1 cellular context compared by ENCODE assay signal in the genomic region with DNA sequence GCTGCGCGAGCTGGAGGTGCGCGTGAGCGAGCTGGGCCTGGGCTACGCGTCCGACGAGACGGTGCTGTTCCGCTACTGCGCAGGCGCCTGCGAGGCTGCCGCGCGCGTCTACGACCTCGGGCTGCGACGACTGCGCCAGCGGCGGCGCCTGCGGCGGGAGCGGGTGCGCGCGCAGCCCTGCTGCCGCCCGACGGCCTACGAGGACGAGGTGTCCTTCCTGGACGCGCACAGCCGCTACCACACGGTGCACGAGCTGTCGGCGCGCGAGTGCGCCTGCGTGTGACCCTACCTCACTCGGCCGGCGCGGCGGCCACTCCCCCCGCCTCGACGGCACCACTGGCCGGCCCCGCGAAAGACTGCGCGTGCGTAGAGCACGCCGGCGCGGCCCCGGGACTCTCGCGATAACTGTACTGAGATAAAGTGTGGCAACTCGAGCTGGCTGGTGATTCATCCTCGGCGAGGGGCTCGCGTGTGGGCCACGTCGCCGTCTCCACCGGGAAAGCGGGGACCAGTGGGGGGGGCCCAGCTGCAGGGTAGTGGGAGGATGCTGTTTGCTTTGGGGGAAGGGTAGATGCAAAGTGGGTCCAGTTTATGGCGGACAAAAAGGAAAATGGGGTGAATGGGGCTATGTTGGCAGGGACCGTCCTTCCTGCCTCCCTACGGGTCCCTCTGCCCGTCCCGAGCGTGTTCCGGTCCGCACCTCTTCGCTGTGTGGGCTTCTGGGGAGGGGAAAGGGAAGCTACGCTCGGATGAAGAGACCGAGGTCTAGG.
TF ChIP-seq lines count a peak whose summit lies in the region.

No MANE protein-coding gene starts in this region.

TF ChIP-seq in K562, 482 proteins besides CTCF, POLR2A, EP300 and RAD21 (continued from another document and continues in another):
- TF ChIP-seq, protein P1, sequence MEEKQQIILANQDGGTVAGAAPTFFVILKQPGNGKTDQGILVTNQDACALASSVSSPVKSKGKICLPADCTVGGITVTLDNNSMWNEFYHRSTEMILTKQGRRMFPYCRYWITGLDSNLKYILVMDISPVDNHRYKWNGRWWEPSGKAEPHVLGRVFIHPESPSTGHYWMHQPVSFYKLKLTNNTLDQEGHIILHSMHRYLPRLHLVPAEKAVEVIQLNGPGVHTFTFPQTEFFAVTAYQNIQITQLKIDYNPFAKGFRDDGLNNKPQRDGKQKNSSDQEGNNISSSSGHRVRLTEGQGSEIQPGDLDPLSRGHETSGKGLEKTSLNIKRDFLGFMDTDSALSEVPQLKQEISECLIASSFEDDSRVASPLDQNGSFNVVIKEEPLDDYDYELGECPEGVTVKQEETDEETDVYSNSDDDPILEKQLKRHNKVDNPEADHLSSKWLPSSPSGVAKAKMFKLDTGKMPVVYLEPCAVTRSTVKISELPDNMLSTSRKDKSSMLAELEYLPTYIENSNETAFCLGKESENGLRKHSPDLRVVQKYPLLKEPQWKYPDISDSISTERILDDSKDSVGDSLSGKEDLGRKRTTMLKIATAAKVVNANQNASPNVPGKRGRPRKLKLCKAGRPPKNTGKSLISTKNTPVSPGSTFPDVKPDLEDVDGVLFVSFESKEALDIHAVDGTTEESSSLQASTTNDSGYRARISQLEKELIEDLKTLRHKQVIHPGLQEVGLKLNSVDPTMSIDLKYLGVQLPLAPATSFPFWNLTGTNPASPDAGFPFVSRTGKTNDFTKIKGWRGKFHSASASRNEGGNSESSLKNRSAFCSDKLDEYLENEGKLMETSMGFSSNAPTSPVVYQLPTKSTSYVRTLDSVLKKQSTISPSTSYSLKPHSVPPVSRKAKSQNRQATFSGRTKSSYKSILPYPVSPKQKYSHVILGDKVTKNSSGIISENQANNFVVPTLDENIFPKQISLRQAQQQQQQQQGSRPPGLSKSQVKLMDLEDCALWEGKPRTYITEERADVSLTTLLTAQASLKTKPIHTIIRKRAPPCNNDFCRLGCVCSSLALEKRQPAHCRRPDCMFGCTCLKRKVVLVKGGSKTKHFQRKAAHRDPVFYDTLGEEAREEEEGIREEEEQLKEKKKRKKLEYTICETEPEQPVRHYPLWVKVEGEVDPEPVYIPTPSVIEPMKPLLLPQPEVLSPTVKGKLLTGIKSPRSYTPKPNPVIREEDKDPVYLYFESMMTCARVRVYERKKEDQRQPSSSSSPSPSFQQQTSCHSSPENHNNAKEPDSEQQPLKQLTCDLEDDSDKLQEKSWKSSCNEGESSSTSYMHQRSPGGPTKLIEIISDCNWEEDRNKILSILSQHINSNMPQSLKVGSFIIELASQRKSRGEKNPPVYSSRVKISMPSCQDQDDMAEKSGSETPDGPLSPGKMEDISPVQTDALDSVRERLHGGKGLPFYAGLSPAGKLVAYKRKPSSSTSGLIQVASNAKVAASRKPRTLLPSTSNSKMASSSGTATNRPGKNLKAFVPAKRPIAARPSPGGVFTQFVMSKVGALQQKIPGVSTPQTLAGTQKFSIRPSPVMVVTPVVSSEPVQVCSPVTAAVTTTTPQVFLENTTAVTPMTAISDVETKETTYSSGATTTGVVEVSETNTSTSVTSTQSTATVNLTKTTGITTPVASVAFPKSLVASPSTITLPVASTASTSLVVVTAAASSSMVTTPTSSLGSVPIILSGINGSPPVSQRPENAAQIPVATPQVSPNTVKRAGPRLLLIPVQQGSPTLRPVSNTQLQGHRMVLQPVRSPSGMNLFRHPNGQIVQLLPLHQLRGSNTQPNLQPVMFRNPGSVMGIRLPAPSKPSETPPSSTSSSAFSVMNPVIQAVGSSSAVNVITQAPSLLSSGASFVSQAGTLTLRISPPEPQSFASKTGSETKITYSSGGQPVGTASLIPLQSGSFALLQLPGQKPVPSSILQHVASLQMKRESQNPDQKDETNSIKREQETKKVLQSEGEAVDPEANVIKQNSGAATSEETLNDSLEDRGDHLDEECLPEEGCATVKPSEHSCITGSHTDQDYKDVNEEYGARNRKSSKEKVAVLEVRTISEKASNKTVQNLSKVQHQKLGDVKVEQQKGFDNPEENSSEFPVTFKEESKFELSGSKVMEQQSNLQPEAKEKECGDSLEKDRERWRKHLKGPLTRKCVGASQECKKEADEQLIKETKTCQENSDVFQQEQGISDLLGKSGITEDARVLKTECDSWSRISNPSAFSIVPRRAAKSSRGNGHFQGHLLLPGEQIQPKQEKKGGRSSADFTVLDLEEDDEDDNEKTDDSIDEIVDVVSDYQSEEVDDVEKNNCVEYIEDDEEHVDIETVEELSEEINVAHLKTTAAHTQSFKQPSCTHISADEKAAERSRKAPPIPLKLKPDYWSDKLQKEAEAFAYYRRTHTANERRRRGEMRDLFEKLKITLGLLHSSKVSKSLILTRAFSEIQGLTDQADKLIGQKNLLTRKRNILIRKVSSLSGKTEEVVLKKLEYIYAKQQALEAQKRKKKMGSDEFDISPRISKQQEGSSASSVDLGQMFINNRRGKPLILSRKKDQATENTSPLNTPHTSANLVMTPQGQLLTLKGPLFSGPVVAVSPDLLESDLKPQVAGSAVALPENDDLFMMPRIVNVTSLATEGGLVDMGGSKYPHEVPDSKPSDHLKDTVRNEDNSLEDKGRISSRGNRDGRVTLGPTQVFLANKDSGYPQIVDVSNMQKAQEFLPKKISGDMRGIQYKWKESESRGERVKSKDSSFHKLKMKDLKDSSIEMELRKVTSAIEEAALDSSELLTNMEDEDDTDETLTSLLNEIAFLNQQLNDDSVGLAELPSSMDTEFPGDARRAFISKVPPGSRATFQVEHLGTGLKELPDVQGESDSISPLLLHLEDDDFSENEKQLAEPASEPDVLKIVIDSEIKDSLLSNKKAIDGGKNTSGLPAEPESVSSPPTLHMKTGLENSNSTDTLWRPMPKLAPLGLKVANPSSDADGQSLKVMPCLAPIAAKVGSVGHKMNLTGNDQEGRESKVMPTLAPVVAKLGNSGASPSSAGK (IDR thresholded peaks at IDR 0.05) = peak; percentile 93
- peak; percentile 76; the same call in 1 of the 2 replicates for TF ChIP-seq TOE1 (IDR thresholded peaks at IDR 0.05; ENCODE audit: borderline replicate concordance)
- TF ChIP-seq TOE1 (CRISPR knock-in tag; IDR thresholded peaks at IDR 0.05; ENCODE audit: borderline replicate concordance, low read depth) = no peak
- no peak for TF ChIP-seq KLF1 (tag; IDR thresholded peaks at IDR 0.05)
- TF ChIP-seq PTBP1 (IDR thresholded peaks at IDR 0.05; ENCODE audit: low read depth, low read length) = 0 out of 2 replicates have a peak, but pooled peaks have one; percentile 56
- TF ChIP-seq LARP7 (IDR thresholded peaks at IDR 0.05) = 0 out of 2 replicates have a peak, but pooled peaks have one; percentile 76
- TF ChIP-seq, protein P2, sequence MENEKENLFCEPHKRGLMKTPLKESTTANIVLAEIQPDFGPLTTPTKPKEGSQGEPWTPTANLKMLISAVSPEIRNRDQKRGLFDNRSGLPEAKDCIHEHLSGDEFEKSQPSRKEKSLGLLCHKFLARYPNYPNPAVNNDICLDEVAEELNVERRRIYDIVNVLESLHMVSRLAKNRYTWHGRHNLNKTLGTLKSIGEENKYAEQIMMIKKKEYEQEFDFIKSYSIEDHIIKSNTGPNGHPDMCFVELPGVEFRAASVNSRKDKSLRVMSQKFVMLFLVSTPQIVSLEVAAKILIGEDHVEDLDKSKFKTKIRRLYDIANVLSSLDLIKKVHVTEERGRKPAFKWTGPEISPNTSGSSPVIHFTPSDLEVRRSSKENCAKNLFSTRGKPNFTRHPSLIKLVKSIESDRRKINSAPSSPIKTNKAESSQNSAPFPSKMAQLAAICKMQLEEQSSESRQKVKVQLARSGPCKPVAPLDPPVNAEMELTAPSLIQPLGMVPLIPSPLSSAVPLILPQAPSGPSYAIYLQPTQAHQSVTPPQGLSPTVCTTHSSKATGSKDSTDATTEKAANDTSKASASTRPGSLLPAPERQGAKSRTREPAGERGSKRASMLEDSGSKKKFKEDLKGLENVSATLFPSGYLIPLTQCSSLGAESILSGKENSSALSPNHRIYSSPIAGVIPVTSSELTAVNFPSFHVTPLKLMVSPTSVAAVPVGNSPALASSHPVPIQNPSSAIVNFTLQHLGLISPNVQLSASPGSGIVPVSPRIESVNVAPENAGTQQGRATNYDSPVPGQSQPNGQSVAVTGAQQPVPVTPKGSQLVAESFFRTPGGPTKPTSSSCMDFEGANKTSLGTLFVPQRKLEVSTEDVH (IDR thresholded peaks at IDR 0.05; ENCODE audit: low read depth, partially characterized antibody) = no peak
- peak; percentile 61; the same call in 1 of the 2 replicates for TF ChIP-seq LEF1 (IDR thresholded peaks at IDR 0.05)
- TF ChIP-seq ETV6 (IDR thresholded peaks at IDR 0.05; ENCODE audit: borderline replicate concordance in 1 of 2, low read depth in 2 of 2, low read length in 1 of 2) = no peak
- TF ChIP-seq ETV6 (CRISPR knock-in tag; IDR thresholded peaks at IDR 0.05; ENCODE audit: borderline replicate concordance) = no peak
- TF ChIP-seq KDM4B (IDR thresholded peaks at IDR 0.05; ENCODE audit: borderline replicate concordance in 2 of 2, low read depth in 1 of 2) = no peak; a peak in 1 of 4 replicates
- no peak for TF ChIP-seq ZNF436 (CRISPR knock-in tag; IDR thresholded peaks at IDR 0.05)
- TF ChIP-seq TCFL5 (CRISPR knock-in tag; conservative IDR thresholded peaks at IDR 0.05) = no peak
- TF ChIP-seq, protein P3, sequence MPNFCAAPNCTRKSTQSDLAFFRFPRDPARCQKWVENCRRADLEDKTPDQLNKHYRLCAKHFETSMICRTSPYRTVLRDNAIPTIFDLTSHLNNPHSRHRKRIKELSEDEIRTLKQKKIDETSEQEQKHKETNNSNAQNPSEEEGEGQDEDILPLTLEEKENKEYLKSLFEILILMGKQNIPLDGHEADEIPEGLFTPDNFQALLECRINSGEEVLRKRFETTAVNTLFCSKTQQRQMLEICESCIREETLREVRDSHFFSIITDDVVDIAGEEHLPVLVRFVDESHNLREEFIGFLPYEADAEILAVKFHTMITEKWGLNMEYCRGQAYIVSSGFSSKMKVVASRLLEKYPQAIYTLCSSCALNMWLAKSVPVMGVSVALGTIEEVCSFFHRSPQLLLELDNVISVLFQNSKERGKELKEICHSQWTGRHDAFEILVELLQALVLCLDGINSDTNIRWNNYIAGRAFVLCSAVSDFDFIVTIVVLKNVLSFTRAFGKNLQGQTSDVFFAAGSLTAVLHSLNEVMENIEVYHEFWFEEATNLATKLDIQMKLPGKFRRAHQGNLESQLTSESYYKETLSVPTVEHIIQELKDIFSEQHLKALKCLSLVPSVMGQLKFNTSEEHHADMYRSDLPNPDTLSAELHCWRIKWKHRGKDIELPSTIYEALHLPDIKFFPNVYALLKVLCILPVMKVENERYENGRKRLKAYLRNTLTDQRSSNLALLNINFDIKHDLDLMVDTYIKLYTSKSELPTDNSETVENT (CRISPR knock-in tag; IDR thresholded peaks at IDR 0.05) = peak; percentile 54
- TF ChIP-seq, protein P4, sequence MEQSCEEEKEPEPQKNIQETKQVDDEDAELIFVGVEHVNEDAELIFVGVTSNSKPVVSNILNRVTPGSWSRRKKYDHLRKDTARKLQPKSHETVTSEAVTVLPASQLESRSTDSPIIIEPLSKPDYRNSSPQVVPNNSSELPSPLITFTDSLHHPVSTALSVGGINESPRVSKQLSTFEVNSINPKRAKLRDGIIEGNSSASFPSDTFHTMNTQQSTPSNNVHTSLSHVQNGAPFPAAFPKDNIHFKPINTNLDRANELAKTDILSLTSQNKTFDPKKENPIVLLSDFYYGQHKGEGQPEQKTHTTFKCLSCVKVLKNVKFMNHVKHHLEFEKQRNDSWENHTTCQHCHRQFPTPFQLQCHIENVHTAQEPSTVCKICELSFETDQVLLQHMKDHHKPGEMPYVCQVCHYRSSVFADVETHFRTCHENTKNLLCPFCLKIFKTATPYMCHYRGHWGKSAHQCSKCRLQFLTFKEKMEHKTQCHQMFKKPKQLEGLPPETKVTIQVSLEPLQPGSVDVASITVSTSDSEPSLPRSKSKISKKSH (CRISPR knock-in tag; IDR thresholded peaks at IDR 0.05) = no peak
- TF ChIP-seq HOXB6 (CRISPR knock-in tag; IDR thresholded peaks at IDR 0.05; ENCODE audit: borderline replicate concordance) = no peak
- TF ChIP-seq PHB (CRISPR knock-in tag; IDR thresholded peaks at IDR 0.05) = 0 out of 2 replicates have a peak, but pooled peaks have one; percentile 40
- TF ChIP-seq, protein P5, sequence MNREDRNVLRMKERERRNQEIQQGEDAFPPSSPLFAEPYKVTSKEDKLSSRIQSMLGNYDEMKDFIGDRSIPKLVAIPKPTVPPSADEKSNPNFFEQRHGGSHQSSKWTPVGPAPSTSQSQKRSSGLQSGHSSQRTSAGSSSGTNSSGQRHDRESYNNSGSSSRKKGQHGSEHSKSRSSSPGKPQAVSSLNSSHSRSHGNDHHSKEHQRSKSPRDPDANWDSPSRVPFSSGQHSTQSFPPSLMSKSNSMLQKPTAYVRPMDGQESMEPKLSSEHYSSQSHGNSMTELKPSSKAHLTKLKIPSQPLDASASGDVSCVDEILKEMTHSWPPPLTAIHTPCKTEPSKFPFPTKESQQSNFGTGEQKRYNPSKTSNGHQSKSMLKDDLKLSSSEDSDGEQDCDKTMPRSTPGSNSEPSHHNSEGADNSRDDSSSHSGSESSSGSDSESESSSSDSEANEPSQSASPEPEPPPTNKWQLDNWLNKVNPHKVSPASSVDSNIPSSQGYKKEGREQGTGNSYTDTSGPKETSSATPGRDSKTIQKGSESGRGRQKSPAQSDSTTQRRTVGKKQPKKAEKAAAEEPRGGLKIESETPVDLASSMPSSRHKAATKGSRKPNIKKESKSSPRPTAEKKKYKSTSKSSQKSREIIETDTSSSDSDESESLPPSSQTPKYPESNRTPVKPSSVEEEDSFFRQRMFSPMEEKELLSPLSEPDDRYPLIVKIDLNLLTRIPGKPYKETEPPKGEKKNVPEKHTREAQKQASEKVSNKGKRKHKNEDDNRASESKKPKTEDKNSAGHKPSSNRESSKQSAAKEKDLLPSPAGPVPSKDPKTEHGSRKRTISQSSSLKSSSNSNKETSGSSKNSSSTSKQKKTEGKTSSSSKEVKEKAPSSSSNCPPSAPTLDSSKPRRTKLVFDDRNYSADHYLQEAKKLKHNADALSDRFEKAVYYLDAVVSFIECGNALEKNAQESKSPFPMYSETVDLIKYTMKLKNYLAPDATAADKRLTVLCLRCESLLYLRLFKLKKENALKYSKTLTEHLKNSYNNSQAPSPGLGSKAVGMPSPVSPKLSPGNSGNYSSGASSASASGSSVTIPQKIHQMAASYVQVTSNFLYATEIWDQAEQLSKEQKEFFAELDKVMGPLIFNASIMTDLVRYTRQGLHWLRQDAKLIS (CRISPR knock-in tag; IDR thresholded peaks at IDR 0.05) = peak; percentile 79; the same call in 1 of the 2 replicates
- TF ChIP-seq PCBP1 (IDR thresholded peaks at IDR 0.05; ENCODE audit: low read depth, low read length, poor library complexity, severe bottlenecking) = peak; percentile 81
- TF ChIP-seq, protein P6, sequence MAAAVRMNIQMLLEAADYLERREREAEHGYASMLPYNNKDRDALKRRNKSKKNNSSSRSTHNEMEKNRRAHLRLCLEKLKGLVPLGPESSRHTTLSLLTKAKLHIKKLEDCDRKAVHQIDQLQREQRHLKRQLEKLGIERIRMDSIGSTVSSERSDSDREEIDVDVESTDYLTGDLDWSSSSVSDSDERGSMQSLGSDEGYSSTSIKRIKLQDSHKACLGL (CRISPR knock-in tag; IDR thresholded peaks at IDR 0.05; ENCODE audit: borderline replicate concordance, poor library complexity, severe bottlenecking) = no peak
- TF ChIP-seq ASH1L (IDR thresholded peaks at IDR 0.05; ENCODE audit: borderline replicate concordance, low read depth, partially characterized antibody) = no peak
- TF ChIP-seq, protein P7, sequence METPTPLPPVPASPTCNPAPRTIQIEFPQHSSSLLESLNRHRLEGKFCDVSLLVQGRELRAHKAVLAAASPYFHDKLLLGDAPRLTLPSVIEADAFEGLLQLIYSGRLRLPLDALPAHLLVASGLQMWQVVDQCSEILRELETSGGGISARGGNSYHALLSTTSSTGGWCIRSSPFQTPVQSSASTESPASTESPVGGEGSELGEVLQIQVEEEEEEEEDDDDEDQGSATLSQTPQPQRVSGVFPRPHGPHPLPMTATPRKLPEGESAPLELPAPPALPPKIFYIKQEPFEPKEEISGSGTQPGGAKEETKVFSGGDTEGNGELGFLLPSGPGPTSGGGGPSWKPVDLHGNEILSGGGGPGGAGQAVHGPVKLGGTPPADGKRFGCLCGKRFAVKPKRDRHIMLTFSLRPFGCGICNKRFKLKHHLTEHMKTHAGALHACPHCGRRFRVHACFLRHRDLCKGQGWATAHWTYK (CRISPR knock-in tag; IDR thresholded peaks at IDR 0.05) = 0 out of 2 replicates have a peak, but pooled peaks have one; percentile 69
- TF ChIP-seq MCM5 (IDR thresholded peaks at IDR 0.05; ENCODE audit: low read depth) = no peak
- TF ChIP-seq ELF1 (tag; IDR thresholded peaks at IDR 0.05) = peak; percentile 11; the same call in 1 of the 2 replicates
